Comparison of ENCODE assay signal across 1 cellular context in genomic region chr6:158536084-158536890, GRCh38.
TF ChIP-seq lines count a peak whose summit lies in the region.

No MANE protein-coding gene starts in this region.

TF ChIP-seq in HEK293, 187 proteins besides CTCF, POLR2A, EP300 and RAD21 (continued from another document and continues in another):
- no peak for TF ChIP-seq TCF7L2 (IDR thresholded peaks at IDR 0.05; ENCODE audit: borderline replicate concordance, low read depth, low read length)
- TF ChIP-seq ZNF223 (tag by site-specific recombination; IDR thresholded peaks at IDR 0.05) = peak; percentile 94
- TF ChIP-seq SCRT2 (tag by site-specific recombination; IDR thresholded peaks at IDR 0.05) = peak; percentile 48
- peak; percentile 39 for TF ChIP-seq ZNF629 (tag by site-specific recombination; IDR thresholded peaks at IDR 0.05)
- TF ChIP-seq ZNF654 (tag by site-specific recombination; IDR thresholded peaks at IDR 0.05; ENCODE audit: low read depth) = no peak
- peak; percentile 80; the same call in 1 of the 2 replicates for TF ChIP-seq ZNF785 (tag by site-specific recombination; IDR thresholded peaks at IDR 0.05)
- peak; percentile 88 for TF ChIP-seq PATZ1 (tag by site-specific recombination; IDR thresholded peaks at IDR 0.05)
- TF ChIP-seq PRDM10 (tag by site-specific recombination; IDR thresholded peaks at IDR 0.05) = no peak
- no peak for TF ChIP-seq SALL2 (tag by site-specific recombination; IDR thresholded peaks at IDR 0.05; ENCODE audit: borderline replicate concordance)
- TF ChIP-seq ZBTB1 (tag by site-specific recombination; IDR thresholded peaks at IDR 0.05) = no peak
- TF ChIP-seq BCL11A (tag by site-specific recombination; IDR thresholded peaks at IDR 0.05; ENCODE audit: low read depth) = peak; percentile 88
- peak; percentile 84 for TF ChIP-seq SP3 (tag by site-specific recombination; IDR thresholded peaks at IDR 0.05)
- TF ChIP-seq ZNF169 (tag by site-specific recombination; IDR thresholded peaks at IDR 0.05) = no peak
- TF ChIP-seq ZBTB20 (tag by site-specific recombination; IDR thresholded peaks at IDR 0.05) = peak; percentile 93
- TF ChIP-seq ZNF433 (tag by site-specific recombination; IDR thresholded peaks at IDR 0.05; ENCODE audit: low read depth) = no peak
- no peak for TF ChIP-seq ZNF776 (tag by site-specific recombination; IDR thresholded peaks at IDR 0.05; ENCODE audit: borderline replicate concordance)
- peak; percentile 94 for TF ChIP-seq GLIS2 (tag by site-specific recombination; IDR thresholded peaks at IDR 0.05)
- peak; percentile 49; the same call in 1 of the 2 replicates for TF ChIP-seq ZNF777 (tag by site-specific recombination; IDR thresholded peaks at IDR 0.05; ENCODE audit: borderline replicate concordance)
- TF ChIP-seq ZXDB (tag by site-specific recombination; IDR thresholded peaks at IDR 0.05) = peak; percentile 48
- TF ChIP-seq ZNF302 (tag by site-specific recombination; IDR thresholded peaks at IDR 0.05; ENCODE audit: low read depth) = no peak
- TF ChIP-seq ZNF10 (tag by site-specific recombination; IDR thresholded peaks at IDR 0.05) = no peak
- peak; percentile 25; the same call in 1 of the 2 replicates for TF ChIP-seq YY2 (tag by site-specific recombination; IDR thresholded peaks at IDR 0.05)
- TF ChIP-seq IKZF3 (tag by site-specific recombination; IDR thresholded peaks at IDR 0.05) = peak; percentile 68
- peak; percentile 89 for TF ChIP-seq ZNF398 (tag by site-specific recombination; IDR thresholded peaks at IDR 0.05)
- TF ChIP-seq ZNF600 (tag by site-specific recombination; IDR thresholded peaks at IDR 0.05) = peak; percentile 74
- no peak for TF ChIP-seq ZFP69B (tag by site-specific recombination; IDR thresholded peaks at IDR 0.05)
- 0 out of 2 replicates have a peak, but pooled peaks have one; percentile 26 for TF ChIP-seq ZIC2 (tag by site-specific recombination; IDR thresholded peaks at IDR 0.05)
- TF ChIP-seq ZNF530 (tag by site-specific recombination; IDR thresholded peaks at IDR 0.05; ENCODE audit: low read depth) = no peak
- peak; percentile 12; the same call in 1 of the 2 replicates for TF ChIP-seq ZBTB48 (tag by site-specific recombination; IDR thresholded peaks at IDR 0.05)
- TF ChIP-seq ZNF561 (tag by site-specific recombination; IDR thresholded peaks at IDR 0.05; ENCODE audit: borderline replicate concordance) = peak; percentile 68; the same call in 1 of the 2 replicates
- peak; percentile 80; the same call in 1 of the 2 replicates for TF ChIP-seq ZEB2 (tag by site-specific recombination; IDR thresholded peaks at IDR 0.05)
- TF ChIP-seq SP2 (tag by site-specific recombination; IDR thresholded peaks at IDR 0.05) = peak; percentile 95
- TF ChIP-seq ZNF274 (IDR thresholded peaks at IDR 0.05; ENCODE audit: low read length) = no peak
- no peak for TF ChIP-seq ZNF274 (tag by site-specific recombination; IDR thresholded peaks at IDR 0.05; ENCODE audit: borderline replicate concordance)
- peak; percentile 66 for TF ChIP-seq ZBTB11 (tag by site-specific recombination; conservative IDR thresholded peaks at IDR 0.05; ENCODE audit: low read depth)
- TF ChIP-seq PRDM4 (tag by site-specific recombination; IDR thresholded peaks at IDR 0.05) = no peak
- TF ChIP-seq ZBTB26 (tag by site-specific recombination; optimal IDR thresholded peaks at IDR 0.05) = peak; percentile 92
- no peak for TF ChIP-seq ZNF311 (tag by site-specific recombination; IDR thresholded peaks at IDR 0.05; ENCODE audit: borderline replicate concordance)
- peak; percentile 43; the same call in 1 of the 2 replicates for TF ChIP-seq ZBTB17 (tag by site-specific recombination; IDR thresholded peaks at IDR 0.05)
- TF ChIP-seq ZBTB8A (tag by site-specific recombination; IDR thresholded peaks at IDR 0.05) = peak; percentile 93
- no peak for TF ChIP-seq OVOL3 (tag by site-specific recombination; IDR thresholded peaks at IDR 0.05)
- peak; percentile 81; the same call in 1 of the 2 replicates for TF ChIP-seq KLF7 (tag by site-specific recombination; IDR thresholded peaks at IDR 0.05; ENCODE audit: borderline replicate concordance)
- peak; percentile 89 for TF ChIP-seq SP7 (tag by site-specific recombination; IDR thresholded peaks at IDR 0.05)
- peak; percentile 54; the same call in 1 of the 2 replicates for TF ChIP-seq YY1 (tag by site-specific recombination; IDR thresholded peaks at IDR 0.05)
- 0 out of 2 replicates have a peak, but pooled peaks have one; percentile 34 for TF ChIP-seq ZNF423 (tag by site-specific recombination; IDR thresholded peaks at IDR 0.05)
- TF ChIP-seq ZNF391 (tag by site-specific recombination; IDR thresholded peaks at IDR 0.05; ENCODE audit: borderline replicate concordance, low read depth) = no peak
- peak; percentile 93 for TF ChIP-seq KLF8 (tag by site-specific recombination; IDR thresholded peaks at IDR 0.05)
- TF ChIP-seq HIC1 (tag by site-specific recombination; IDR thresholded peaks at IDR 0.05) = peak; percentile 16; the same call in 1 of the 2 replicates
- TF ChIP-seq KLF9 (tag by site-specific recombination; IDR thresholded peaks at IDR 0.05; ENCODE audit: low read depth) = peak; percentile 87
- no peak for TF ChIP-seq ZNF133 (tag by site-specific recombination; IDR thresholded peaks at IDR 0.05)
- TF ChIP-seq ZNF501 (tag by site-specific recombination; IDR thresholded peaks at IDR 0.05) = peak; percentile 63; the same call in 1 of the 2 replicates
- TF ChIP-seq ZSCAN30 (tag by site-specific recombination; IDR thresholded peaks at IDR 0.05) = peak; percentile 50; the same call in 1 of the 2 replicates
- peak; percentile 91 for TF ChIP-seq KLF16 (tag by site-specific recombination; IDR thresholded peaks at IDR 0.05)
